25 cellular contexts compared by ENCODE assay signal in the genomic region with DNA sequence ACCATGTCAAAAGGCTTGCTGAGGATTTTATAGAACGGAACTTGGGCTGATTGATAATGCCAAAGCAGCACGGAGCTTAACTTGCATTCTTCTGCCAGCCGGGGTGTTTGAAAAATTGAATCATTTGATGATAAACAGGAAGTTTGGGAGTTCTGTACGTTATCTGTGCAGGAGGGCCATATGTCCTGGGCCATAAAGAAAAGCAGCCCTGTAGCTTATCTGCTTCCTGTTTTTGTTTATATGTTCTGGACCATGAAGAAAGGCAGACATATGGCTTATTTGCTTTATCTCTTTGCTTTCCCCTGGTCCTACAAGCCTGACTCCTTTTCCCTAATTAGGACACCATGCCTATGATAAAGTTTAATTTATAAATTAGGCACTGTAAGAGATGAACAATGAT.
DNase-seq lines count a peak whose midpoint lies in the region; FAIRE-seq and TF ChIP-seq lines count a peak whose summit lies in the region.
"Had no signal": no experiment of that assay in that cellular context is flagged by ENCODE, and none has a peak within 500 bp of the region (broad histone marks: within the 10 kb centered on the region; RNA-seq: fewer than 3 reads in every experiment).

No MANE protein-coding gene starts in this region.

- H3K4me1 ChIP-seq in smooth muscle cell (ENCODE audit: low read depth), result peaks cover 5% of the 10 kb centered on the region
- H3K4me1 ChIP-seq: BLaER1 treated with 17β-estradiol and CSF1 and Interleukin-3, amounts not matched to agents 10 nM and 100 nM; Caco-2 had no signal

- no peaks in the 10 kb centered on the region for H3K9me3 ChIP-seq in smooth muscle cell (replicated peaks; ENCODE audit: low read depth)
- H3K9me3 ChIP-seq: Caco-2 had no signal

- H3K4me3 ChIP-seq in fibroblast of villous mesenchyme (ENCODE audit: low read depth, low read length) (no peak overlapping the region), smooth muscle cell (no peak overlapping the region)
- H3K4me3 ChIP-seq: BLaER1 treated with 17β-estradiol and CSF1 and Interleukin-3, amounts not matched to agents 10 nM and 100 nM had no signal

- 17% methylated on average over 4 of the region's 4 CpGs for WGBS in smooth muscle cell (ENCODE audit: low lambda C conversion rate)

- H3F3A ChIP-seq in smooth muscle cell (ENCODE audit: low read depth), result no peaks in the 10 kb centered on the region

- no peak for TF ChIP-seq POLR2A in H54 (IDR thresholded peaks at IDR 0.05; ENCODE audit: low read depth, low read length)

- no peak for TF ChIP-seq CTCF in fibroblast of villous mesenchyme (IDR thresholded peaks at IDR 0.05; ENCODE audit: insufficient read depth, low read depth, low read length)
- no peak for TF ChIP-seq CTCF in smooth muscle cell (IDR thresholded peaks at IDR 0.05; ENCODE audit: borderline replicate concordance, insufficient read depth, poor library complexity, severe bottlenecking)

- peak; percentile 2 for DNase-seq in SHP77 treated with DMSO at 0.1 percent for 48 hours (lab: John Stamatoyannopoulos, UW)
- no peak for DNase-seq in SHP77 (lab: John Stamatoyannopoulos, UW)
- peak; percentile 15 for DNase-seq in OCI-M1 (lab: John Stamatoyannopoulos, UW)
- DNase-seq in fibroblast of villous mesenchyme (ENCODE audit: low read depth), result peak; percentile 77
- DNase-seq in smooth muscle cell (lab: John Stamatoyannopoulos, UW; ENCODE audit: unreplicated experiment), result no peak
- no peak for DNase-seq in H54 (ENCODE audit: insufficient read length, low spot score)
- no peak for DNase-seq in amniotic stem cell (lab: John Stamatoyannopoulos, UW)
- no peak for DNase-seq in NCI-H2196 treated with DMSO at 0.1 percent for 48 hours (lab: John Stamatoyannopoulos, UW; ENCODE audit: unreplicated experiment)
- DNase-seq: ACHN; Caco-2; CD4-positive, alpha-beta memory T cell; DND-41; NCI-H1092; NCI-H1436 treated with DMSO at 0.1 percent for 48 hours; NCI-H1930; NCI-H226; NCI-H748 treated with DMSO at 0.1 percent for 48 hours; NK-92 treated with Interleukin-12 subunit alpha and Interleukin-12 subunit beta, amount 100 ng/mL, for 24 hours; SW 1271 had no signal

- FAIRE-seq in H54 (lab: Jason Lieb, UNC), result no peak
- FAIRE-seq: GM12892, GM18507, H1, RCC 7860 had no signal

- H3K36me3 ChIP-seq in smooth muscle cell (ENCODE audit: low read depth), result no peaks in the 10 kb centered on the region
- H3K36me3 ChIP-seq: BLaER1 treated with 17β-estradiol and CSF1 and Interleukin-3, amounts not matched to agents 10 nM and 100 nM had no signal

- H4K20me1 ChIP-seq in smooth muscle cell (ENCODE audit: low read depth), result no peaks in the 10 kb centered on the region
- H4K20me1 ChIP-seq: BLaER1 treated with 17β-estradiol and CSF1 and Interleukin-3, amounts not matched to agents 10 nM and 100 nM had no signal

- H3K27me3 ChIP-seq in smooth muscle cell (ENCODE audit: low read depth), result no peaks in the 10 kb centered on the region
- H3K27me3 ChIP-seq: BLaER1 treated with 17β-estradiol and CSF1 and Interleukin-3, amounts not matched to agents 10 nM and 100 nM had no signal

- H2AFZ ChIP-seq in smooth muscle cell (ENCODE audit: low read depth), result peak overlapping the region; percentile 14

- peak overlapping the region; percentile 46 for H3K4me2 ChIP-seq in smooth muscle cell
- H3K4me2 ChIP-seq: BLaER1 treated with 17β-estradiol and CSF1 and Interleukin-3, amounts not matched to agents 10 nM and 100 nM had no signal

- no peak overlapping the region for H3K9ac ChIP-seq in smooth muscle cell (ENCODE audit: low read depth)
- H3K9ac ChIP-seq: BLaER1 treated with 17β-estradiol and CSF1 and Interleukin-3, amounts not matched to agents 10 nM and 100 nM had no signal

- no peaks in the 10 kb centered on the region for H3K79me2 ChIP-seq in smooth muscle cell (ENCODE audit: low read depth)

- peak overlapping the region; percentile 29 for H3K27ac ChIP-seq in smooth muscle cell (ENCODE audit: low read depth)
- H3K27ac ChIP-seq: 22Rv1; BLaER1 treated with 17β-estradiol and CSF1 and Interleukin-3, amounts not matched to agents 10 nM and 100 nM had no signal

Comparison
In these comparisons a context has a peak if more than half of its experiments do, and no peak if none do; other contexts are left out.
1. DNase-seq: peak in SHP77 treated with DMSO at 0.1 percent for 48 hours (single experiment), OCI-M1 (single experiment) and fibroblast of villous mesenchyme (single experiment); none in SHP77 (0 of 2), smooth muscle cell (single experiment), H54 (single experiment), amniotic stem cell (single experiment) and NCI-H2196 treated with DMSO at 0.1 percent for 48 hours (single experiment).